ENCODE assay signal across 2 cellular contexts in the genomic region with DNA sequence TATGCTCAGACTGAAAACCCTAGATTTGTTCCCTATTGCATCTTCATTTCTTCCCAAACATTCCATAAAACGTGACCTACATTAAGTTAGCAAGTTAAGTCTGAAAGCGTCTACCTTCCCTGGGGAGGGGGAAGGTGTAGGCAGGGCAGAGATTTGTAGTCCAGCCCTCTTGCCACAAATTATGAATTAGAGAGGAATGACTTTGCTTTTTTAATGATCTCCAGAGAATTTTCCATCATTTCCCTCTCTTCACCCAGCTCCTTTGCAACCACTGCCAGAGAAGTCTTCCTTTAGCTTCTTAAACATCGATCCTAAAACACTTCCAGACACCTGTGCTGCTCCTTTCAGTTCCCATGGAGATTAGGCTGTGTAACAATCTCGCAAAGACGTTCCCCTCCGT.
TF ChIP-seq lines count a peak whose summit lies in the region.

No MANE protein-coding gene starts in this region.

TF ChIP-seq in HCT116, 20 proteins besides CTCF, POLR2A, EP300 and RAD21 (continued from another document):
- TF ChIP-seq, protein P1, sequence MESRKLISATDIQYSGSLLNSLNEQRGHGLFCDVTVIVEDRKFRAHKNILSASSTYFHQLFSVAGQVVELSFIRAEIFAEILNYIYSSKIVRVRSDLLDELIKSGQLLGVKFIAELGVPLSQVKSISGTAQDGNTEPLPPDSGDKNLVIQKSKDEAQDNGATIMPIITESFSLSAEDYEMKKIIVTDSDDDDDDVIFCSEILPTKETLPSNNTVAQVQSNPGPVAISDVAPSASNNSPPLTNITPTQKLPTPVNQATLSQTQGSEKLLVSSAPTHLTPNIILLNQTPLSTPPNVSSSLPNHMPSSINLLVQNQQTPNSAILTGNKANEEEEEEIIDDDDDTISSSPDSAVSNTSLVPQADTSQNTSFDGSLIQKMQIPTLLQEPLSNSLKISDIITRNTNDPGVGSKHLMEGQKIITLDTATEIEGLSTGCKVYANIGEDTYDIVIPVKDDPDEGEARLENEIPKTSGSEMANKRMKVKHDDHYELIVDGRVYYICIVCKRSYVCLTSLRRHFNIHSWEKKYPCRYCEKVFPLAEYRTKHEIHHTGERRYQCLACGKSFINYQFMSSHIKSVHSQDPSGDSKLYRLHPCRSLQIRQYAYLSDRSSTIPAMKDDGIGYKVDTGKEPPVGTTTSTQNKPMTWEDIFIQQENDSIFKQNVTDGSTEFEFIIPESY (IDR thresholded peaks at IDR 0.05; ENCODE audit: extremely low read depth, insufficient replicate concordance, low read length), result no peak
- no peak for TF ChIP-seq EZH2 (IDR thresholded peaks at IDR 0.05)
- no peak for TF ChIP-seq JUND (IDR thresholded peaks at IDR 0.05)
- TF ChIP-seq FOSL1 (IDR thresholded peaks at IDR 0.05; ENCODE audit: low read depth), result no peak
- TF ChIP-seq SRF (IDR thresholded peaks at IDR 0.05; ENCODE audit: low read depth), result no peak

TF ChIP-seq in WTC11, 78 proteins besides CTCF, POLR2A, EP300 and RAD21 (continued from another document):
- TF ChIP-seq, protein P2, sequence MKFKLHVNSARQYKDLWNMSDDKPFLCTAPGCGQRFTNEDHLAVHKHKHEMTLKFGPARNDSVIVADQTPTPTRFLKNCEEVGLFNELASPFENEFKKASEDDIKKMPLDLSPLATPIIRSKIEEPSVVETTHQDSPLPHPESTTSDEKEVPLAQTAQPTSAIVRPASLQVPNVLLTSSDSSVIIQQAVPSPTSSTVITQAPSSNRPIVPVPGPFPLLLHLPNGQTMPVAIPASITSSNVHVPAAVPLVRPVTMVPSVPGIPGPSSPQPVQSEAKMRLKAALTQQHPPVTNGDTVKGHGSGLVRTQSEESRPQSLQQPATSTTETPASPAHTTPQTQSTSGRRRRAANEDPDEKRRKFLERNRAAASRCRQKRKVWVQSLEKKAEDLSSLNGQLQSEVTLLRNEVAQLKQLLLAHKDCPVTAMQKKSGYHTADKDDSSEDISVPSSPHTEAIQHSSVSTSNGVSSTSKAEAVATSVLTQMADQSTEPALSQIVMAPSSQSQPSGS (CRISPR knock-in tag; IDR thresholded peaks at IDR 0.05; ENCODE audit: borderline replicate concordance, low read depth), result no peak
- TF ChIP-seq, protein P3, sequence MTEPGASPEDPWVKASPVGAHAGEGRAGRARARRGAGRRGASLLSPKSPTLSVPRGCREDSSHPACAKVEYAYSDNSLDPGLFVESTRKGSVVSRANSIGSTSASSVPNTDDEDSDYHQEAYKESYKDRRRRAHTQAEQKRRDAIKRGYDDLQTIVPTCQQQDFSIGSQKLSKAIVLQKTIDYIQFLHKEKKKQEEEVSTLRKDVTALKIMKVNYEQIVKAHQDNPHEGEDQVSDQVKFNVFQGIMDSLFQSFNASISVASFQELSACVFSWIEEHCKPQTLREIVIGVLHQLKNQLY (CRISPR knock-in tag; IDR thresholded peaks at IDR 0.05), result no peak
- TF ChIP-seq, protein P4, sequence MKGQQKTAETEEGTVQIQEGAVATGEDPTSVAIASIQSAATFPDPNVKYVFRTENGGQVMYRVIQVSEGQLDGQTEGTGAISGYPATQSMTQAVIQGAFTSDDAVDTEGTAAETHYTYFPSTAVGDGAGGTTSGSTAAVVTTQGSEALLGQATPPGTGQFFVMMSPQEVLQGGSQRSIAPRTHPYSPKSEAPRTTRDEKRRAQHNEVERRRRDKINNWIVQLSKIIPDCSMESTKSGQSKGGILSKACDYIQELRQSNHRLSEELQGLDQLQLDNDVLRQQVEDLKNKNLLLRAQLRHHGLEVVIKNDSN (CRISPR knock-in tag; IDR thresholded peaks at IDR 0.05), result no peak
